ENCODE assay signal across 1 cellular context in genomic region chr1:21938791-21939538, GRCh38.
TF ChIP-seq lines count a peak whose summit lies in the region.

No MANE protein-coding gene starts in this region.

TF ChIP-seq in H1, 55 proteins besides CTCF, POLR2A, EP300 and RAD21:
- TF ChIP-seq KDM1A (IDR thresholded peaks at IDR 0.05; ENCODE audit: borderline replicate concordance, low read length) (no peak), USF2 (IDR thresholded peaks at IDR 0.05; ENCODE audit: low read length) (no peak), ATF3 (IDR thresholded peaks at IDR 0.05; ENCODE audit: insufficient read depth, low read depth, low read length) (no peak), BCL11A (IDR thresholded peaks at IDR 0.05; ENCODE audit: low read depth in 2 of 2, low read length in 2 of 2) (no peak), FOSL1 (IDR thresholded peaks at IDR 0.05; ENCODE audit: insufficient read depth, low read depth, low read length) (no peak), CBX8 (IDR thresholded peaks at IDR 0.05; ENCODE audit: borderline replicate concordance, low read depth, low read length) (no peak), CHD7 (IDR thresholded peaks at IDR 0.05; ENCODE audit: insufficient replicate concordance, low read length) (no peak), CHD2 (IDR thresholded peaks at IDR 0.05; ENCODE audit: low read length) (no peak), SIN3A (conservative IDR thresholded peaks at IDR 0.05 in 1 of 2, IDR thresholded peaks at IDR 0.05 in 1 of 2; ENCODE audit: low read depth in 1 of 2, low read length in 2 of 2) (no peak), EZH2 (IDR thresholded peaks at IDR 0.05; ENCODE audit: low read depth, low read length, severe bottlenecking) (no peak)
